23 cellular contexts compared by ENCODE assay signal in genomic region chr17:61240851-61241468, GRCh38.
DNase-seq lines count a peak whose midpoint lies in the region; ATAC-seq, FAIRE-seq and TF ChIP-seq lines count a peak whose summit lies in the region.
"Had no signal": no experiment of that assay in that cellular context is flagged by ENCODE, and none has a peak within 500 bp of the region (broad histone marks: within the 10 kb centered on the region; RNA-seq: fewer than 3 reads in every experiment).

No MANE protein-coding gene starts in this region.

- no peak for TF ChIP-seq CTCF in mesothelial cell of epicardium (IDR thresholded peaks at IDR 0.05; ENCODE audit: unreplicated experiment)

- no peaks in the 10 kb centered on the region for H3K36me3 Mint-ChIP-seq in activated CD4-positive, alpha-beta T cell treated with anti-CD3 and anti-CD28 coated beads, Interleukin-2, amount 10 ng/mL, durations not matched to agents 24 days and 14 days (ENCODE audit: low read depth)
- H3K36me3 Mint-ChIP-seq in activated CD4-positive, alpha-beta T cell treated with anti-CD3 and anti-CD28 coated beads, Interleukin-2, amount 10 ng/mL, durations not matched to agents 7 days and 5 days (ENCODE audit: low read depth): peaks cover 2% of the 10 kb centered on the region
- H3K36me3 Mint-ChIP-seq in activated naive CD8-positive, alpha-beta T cell treated with anti-CD3 and anti-CD28 coated beads, Interleukin-2, amount 50 U/mL, for 24 hours (ENCODE audit: low read depth): no peaks in the 10 kb centered on the region
- peaks cover 2% of the 10 kb centered on the region for H3K36me3 Mint-ChIP-seq in activated naive CD8-positive, alpha-beta T cell treated with anti-CD3 and anti-CD28 coated beads for 36 hours
- peaks cover 7% of the 10 kb centered on the region for H3K36me3 Mint-ChIP-seq in mesothelial cell of epicardium

- H3K27ac Mint-ChIP-seq in activated CD4-positive, alpha-beta T cell treated with anti-CD3 and anti-CD28 coated beads, Interleukin-2, amount 10 ng/mL, durations not matched to agents 24 days and 14 days: no peak overlapping the region
- no peak overlapping the region for H3K27ac Mint-ChIP-seq in activated CD4-positive, alpha-beta T cell treated with anti-CD3 and anti-CD28 coated beads, Interleukin-2, amount 10 ng/mL, durations not matched to agents 7 days and 5 days
- H3K27ac Mint-ChIP-seq in activated naive CD8-positive, alpha-beta T cell treated with anti-CD3 and anti-CD28 coated beads, Interleukin-2, amount 50 U/mL, for 24 hours: no peak overlapping the region
- no peak overlapping the region for H3K27ac Mint-ChIP-seq in activated naive CD8-positive, alpha-beta T cell treated with anti-CD3 and anti-CD28 coated beads for 36 hours
- H3K27ac Mint-ChIP-seq in mesothelial cell of epicardium: peak overlapping the region; percentile 72
- H3K27ac Mint-ChIP-seq: CD4-positive, alpha-beta T cell; H9 had no signal

- peaks cover 9% of the 10 kb centered on the region for H3K4me1 Mint-ChIP-seq in activated CD4-positive, alpha-beta T cell treated with anti-CD3 and anti-CD28 coated beads, Interleukin-2, amount 10 ng/mL, durations not matched to agents 24 days and 14 days
- H3K4me1 Mint-ChIP-seq in activated CD4-positive, alpha-beta T cell treated with anti-CD3 and anti-CD28 coated beads, Interleukin-2, amount 10 ng/mL, durations not matched to agents 7 days and 5 days: peaks cover 9% of the 10 kb centered on the region
- H3K4me1 Mint-ChIP-seq in activated naive CD8-positive, alpha-beta T cell treated with anti-CD3 and anti-CD28 coated beads, Interleukin-2, amount 50 U/mL, for 24 hours: peaks cover 17% of the 10 kb centered on the region
- H3K4me1 Mint-ChIP-seq in activated naive CD8-positive, alpha-beta T cell treated with anti-CD3 and anti-CD28 coated beads for 36 hours: peaks cover 13% of the 10 kb centered on the region
- H3K4me1 Mint-ChIP-seq in mesothelial cell of epicardium: peaks cover 29% of the 10 kb centered on the region

- intact Hi-C loops in activated CD4-positive, alpha-beta T cell treated with anti-CD3 and anti-CD28 coated beads, Interleukin-2, amount 10 ng/mL, durations not matched to agents 24 days and 14 days (cut with micrococcal nuclease): loop anchor here (5.0 kb wide), 1 partner anchor 41 kb away; no protein-coding TSS in a partner anchor

- H3K27me3 Mint-ChIP-seq in activated CD4-positive, alpha-beta T cell treated with anti-CD3 and anti-CD28 coated beads, Interleukin-2, amount 10 ng/mL, durations not matched to agents 24 days and 14 days: no peaks in the 10 kb centered on the region
- no peaks in the 10 kb centered on the region for H3K27me3 Mint-ChIP-seq in activated CD4-positive, alpha-beta T cell treated with anti-CD3 and anti-CD28 coated beads, Interleukin-2, amount 10 ng/mL, durations not matched to agents 7 days and 5 days
- H3K27me3 Mint-ChIP-seq in activated naive CD8-positive, alpha-beta T cell treated with anti-CD3 and anti-CD28 coated beads, Interleukin-2, amount 50 U/mL, for 24 hours: no peaks in the 10 kb centered on the region
- no peaks in the 10 kb centered on the region for H3K27me3 Mint-ChIP-seq in activated naive CD8-positive, alpha-beta T cell treated with anti-CD3 and anti-CD28 coated beads for 36 hours
- H3K27me3 Mint-ChIP-seq in mesothelial cell of epicardium (ENCODE audit: low read depth): no peaks in the 10 kb centered on the region
- H3K27me3 Mint-ChIP-seq: CD4-positive, alpha-beta T cell had no signal

- CTCF ChIA-PET in activated CD4-positive, alpha-beta T cell treated with anti-CD3 and anti-CD28 coated beads, Interleukin-2, amount 10 ng/mL, durations not matched to agents 7 days and 5 days (lab: Charles Lee): interaction anchor here (0.6 to 1.5 kb wide), 3 partner anchors 16 to 36 kb away, joined by 3 to 4 read pairs (median 4); no protein-coding TSS in a partner anchor

- POLR2A ChIA-PET in activated CD4-positive, alpha-beta T cell treated with anti-CD3 and anti-CD28 coated beads, Interleukin-2, amount 10 ng/mL, durations not matched to agents 7 days and 5 days (lab: Charles Lee): no interaction called here

- DNase-seq in activated CD4-positive, alpha-beta T cell treated with anti-CD3 and anti-CD28 coated beads, Interleukin-2, amount 10 ng/mL, durations not matched to agents 24 days and 14 days: no peak
- DNase-seq in activated CD4-positive, alpha-beta T cell treated with anti-CD3 and anti-CD28 coated beads, Interleukin-2, amount 10 ng/mL, durations not matched to agents 7 days and 5 days: no peak
- no peak for DNase-seq in activated naive CD8-positive, alpha-beta T cell treated with anti-CD3 and anti-CD28 coated beads, Interleukin-2, amount 50 U/mL, for 24 hours
- no peak for DNase-seq in activated naive CD8-positive, alpha-beta T cell treated with anti-CD3 and anti-CD28 coated beads for 36 hours
- DNase-seq in HTR-8/SVneo (ENCODE audit: insufficient read length, low spot score) (no peak), mesothelial cell of epicardium (ENCODE audit: low spot score in 2 of 2, unreplicated experiment in 2 of 2) (no peak), NOMO-1 treated with DMSO at 0.1 percent for 48 hours (lab: John Stamatoyannopoulos, UW; ENCODE audit: unreplicated experiment) (no peak)
- DNase-seq: CD4-positive, alpha-beta T cell; GM23248; H9; KG1; MM.1S; NCI-H2029; NCI-H446 treated with DMSO at 0.1 percent for 48 hours; NCI-H526; NCI-H82; NK-92 treated with Interleukin-12 subunit alpha and Interleukin-12 subunit beta, amount 100 ng/mL, for 24 hours; PC-9; Right ventricle myocardium superior; RPMI8226 had no signal

- FAIRE-seq in HTR-8/SVneo (lab: Jason Lieb, UNC): peak; percentile 36
- FAIRE-seq: D721Med, GM18507 had no signal

- peak overlapping the region; percentile 15 for H3K4me3 Mint-ChIP-seq in activated CD4-positive, alpha-beta T cell treated with anti-CD3 and anti-CD28 coated beads, Interleukin-2, amount 10 ng/mL, durations not matched to agents 24 days and 14 days
- no peak overlapping the region for H3K4me3 Mint-ChIP-seq in activated CD4-positive, alpha-beta T cell treated with anti-CD3 and anti-CD28 coated beads, Interleukin-2, amount 10 ng/mL, durations not matched to agents 7 days and 5 days
- H3K4me3 Mint-ChIP-seq in activated naive CD8-positive, alpha-beta T cell treated with anti-CD3 and anti-CD28 coated beads, Interleukin-2, amount 50 U/mL, for 24 hours: peak overlapping the region; percentile 19
- H3K4me3 Mint-ChIP-seq in activated naive CD8-positive, alpha-beta T cell treated with anti-CD3 and anti-CD28 coated beads for 36 hours: no peak overlapping the region
- H3K4me3 Mint-ChIP-seq in mesothelial cell of epicardium: no peak overlapping the region
- H3K4me3 Mint-ChIP-seq: CD4-positive, alpha-beta T cell; H9 had no signal

- ATAC-seq in activated naive CD8-positive, alpha-beta T cell treated with anti-CD3 and anti-CD28 coated beads, Interleukin-2, amount 50 U/mL, for 24 hours: no peak
- no peak for ATAC-seq in GM19351 (IDR thresholded peaks at IDR 0.05; ENCODE audit: unreplicated experiment)

- H3K9me3 Mint-ChIP-seq in activated CD4-positive, alpha-beta T cell treated with anti-CD3 and anti-CD28 coated beads, Interleukin-2, amount 10 ng/mL, durations not matched to agents 24 days and 14 days: no peaks in the 10 kb centered on the region
- no peaks in the 10 kb centered on the region for H3K9me3 Mint-ChIP-seq in activated CD4-positive, alpha-beta T cell treated with anti-CD3 and anti-CD28 coated beads, Interleukin-2, amount 10 ng/mL, durations not matched to agents 7 days and 5 days
- H3K9me3 Mint-ChIP-seq in activated naive CD8-positive, alpha-beta T cell treated with anti-CD3 and anti-CD28 coated beads, Interleukin-2, amount 50 U/mL, for 24 hours: peaks cover 3% of the 10 kb centered on the region
- H3K9me3 Mint-ChIP-seq in activated naive CD8-positive, alpha-beta T cell treated with anti-CD3 and anti-CD28 coated beads for 36 hours: no peaks in the 10 kb centered on the region
- no peaks in the 10 kb centered on the region for H3K9me3 Mint-ChIP-seq in mesothelial cell of epicardium
- H3K9me3 Mint-ChIP-seq: CD4-positive, alpha-beta T cell; H9 had no signal

Comparison
In these comparisons a context has a peak if more than half of its experiments do, and no peak if none do; other contexts are left out.
1. H3K4me3 Mint-ChIP-seq: peak in activated CD4-positive, alpha-beta T cell treated with anti-CD3 and anti-CD28 coated beads, Interleukin-2, amount 10 ng/mL, durations not matched to agents 24 days and 14 days (single experiment) and activated naive CD8-positive, alpha-beta T cell treated with anti-CD3 and anti-CD28 coated beads, Interleukin-2, amount 50 U/mL, for 24 hours (single experiment); none in activated CD4-positive, alpha-beta T cell treated with anti-CD3 and anti-CD28 coated beads, Interleukin-2, amount 10 ng/mL, durations not matched to agents 7 days and 5 days (single experiment), activated naive CD8-positive, alpha-beta T cell treated with anti-CD3 and anti-CD28 coated beads for 36 hours (single experiment) and mesothelial cell of epicardium (single experiment).